Comparison of ENCODE assay signal across 8 cellular contexts in the genomic region with DNA sequence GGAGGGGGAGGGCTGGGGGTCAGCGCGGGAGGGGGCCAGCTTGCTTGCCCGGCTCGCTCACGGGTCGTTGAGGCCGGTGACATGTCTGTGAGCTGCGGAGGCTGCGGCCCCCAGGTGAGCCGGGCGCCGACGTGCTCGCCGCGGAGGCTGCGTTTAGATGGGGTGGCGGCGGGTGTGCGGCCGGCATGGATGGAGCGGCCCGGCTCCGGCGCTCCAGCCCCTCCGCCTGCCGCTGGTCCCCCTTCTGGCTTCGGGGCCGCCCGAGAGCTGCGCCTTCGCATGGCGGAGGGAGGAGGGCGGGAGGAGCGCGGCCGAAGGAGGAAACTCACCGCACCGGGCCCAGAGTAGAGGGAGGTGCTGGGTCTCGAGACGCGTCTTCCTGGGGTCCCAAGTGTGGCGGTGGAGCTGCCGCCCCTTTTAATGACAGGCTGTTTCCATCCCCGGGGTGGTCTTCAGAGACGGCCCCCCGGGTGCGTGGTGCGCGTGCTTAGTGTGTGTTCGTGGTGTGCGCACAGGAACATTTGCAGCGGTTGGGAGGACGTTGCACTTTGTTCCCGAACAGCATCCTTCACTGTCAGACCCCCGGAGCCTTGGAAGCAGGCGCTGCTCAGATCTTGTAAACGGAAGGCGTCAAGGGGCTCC. TPM values are rescaled to one million over a fixed set of nuclear protein-coding genes. Genes with fewer than 3 reads are reported as not detected.
DNase-seq lines count a peak whose midpoint lies in the region; ATAC-seq, FAIRE-seq and TF ChIP-seq lines count a peak whose summit lies in the region.

Gene AKAP11 (plus strand): TSS at position 38 of the 642 bp plus-strand sequence. CDS start 14,197 bp downstream, outside the sequence.

- peaks cover 3 to 13% of the 10 kb centered on the region in 2 donors for H3K36me3 Mint-ChIP-seq in activated T-cell treated with anti-CD3 and anti-CD28 coated beads, Interleukin-2, amount 50 U/mL, for 72 hours (ENCODE audit: insufficient read depth in 2 of 2)
- H3K36me3 Mint-ChIP-seq in natural killer cell treated with Interleukin-12 subunit alpha and Interleukin-12 subunit beta and Interleukin-15 and Interleukin-18, amount 100 ng/mL, for 72 hours: no peaks in the 10 kb centered on the region

- H3K79me2 ChIP-seq in fibroblast of lung (ENCODE audit: control insufficient read depth, insufficient read depth, low read length): peaks cover 46% of the 10 kb centered on the region

- peaks cover 3 to 8% of the 10 kb centered on the region in 2 donors for H3K9me3 Mint-ChIP-seq in activated T-cell treated with anti-CD3 and anti-CD28 coated beads, Interleukin-2, amount 50 U/mL, for 72 hours
- H3K9me3 Mint-ChIP-seq in natural killer cell treated with Interleukin-12 subunit alpha and Interleukin-12 subunit beta and Interleukin-15 and Interleukin-18, amount 100 ng/mL, for 72 hours: peaks cover 5% of the 10 kb centered on the region

- H3K9me3 ChIP-seq in fibroblast of lung (ENCODE audit: control insufficient read depth, insufficient read depth, low read depth, low read length) (no peaks in the 10 kb centered on the region), stomach (no peaks in the 10 kb centered on the region)

- H3K27me3 ChIP-seq in fibroblast of lung (ENCODE audit: control insufficient read depth, insufficient read depth, low read length): no peaks in the 10 kb centered on the region
- H3K27me3 ChIP-seq in stomach: no peaks in the 10 kb centered on the region

- no peaks in the 10 kb centered on the region for H4K20me1 ChIP-seq in fibroblast of lung (ENCODE audit: control insufficient read depth, extremely low read depth, insufficient read depth, low read length)

- peaks cover 2% of the 10 kb centered on the region for H3K4me1 ChIP-seq in fibroblast of lung (ENCODE audit: control insufficient read depth, extremely low read depth, insufficient read depth, low read length)
- peaks cover 7 to 49% (median 39%) of the 10 kb centered on the region in 4 donors for H3K4me1 ChIP-seq in stomach

- peak within 1 kb of the TSS; percentile 93 for H3K27ac Mint-ChIP-seq in activated T-cell treated with anti-CD3 and anti-CD28 coated beads, Interleukin-2, amount 50 U/mL, for 72 hours
- H3K27ac Mint-ChIP-seq in natural killer cell treated with Interleukin-12 subunit alpha and Interleukin-12 subunit beta and Interleukin-15 and Interleukin-18, amount 100 ng/mL, for 72 hours: peak within 1 kb of the TSS; percentile 81 to 96

- ATAC-seq in HG02981 (IDR thresholded peaks at IDR 0.05; ENCODE audit: unreplicated experiment): peak; percentile 16
- ATAC-seq in activated T-cell treated with anti-CD3 and anti-CD28 coated beads, Interleukin-2, amount 50 U/mL, for 72 hours (replicated peaks in 1 of 2): peak; percentile 58 to 59
- peak; percentile 64 for ATAC-seq in natural killer cell treated with Interleukin-12 subunit alpha and Interleukin-12 subunit beta and Interleukin-15 and Interleukin-18, amount 100 ng/mL, for 72 hours

- TF ChIP-seq POLR2A in stomach (IDR thresholded peaks at IDR 0.05): no peak

- 0 to 1% (median 0%) methylated on average over 22 to 59 of the region's 59 CpGs for WGBS in stomach, 5 donors

- H3K4me3 ChIP-seq in fibroblast of lung (replicated peaks in 1 of 4; ENCODE audit: control extremely low read depth in 1 of 4, insufficient read depth in 1 of 4, low read depth in 3 of 4, low read length in 4 of 4): peak within 1 kb of the TSS; percentile 79 to 89 (median 81)
- H3K4me3 ChIP-seq in stomach: peak within 1 kb of the TSS; percentile 83 to 94 (median 91)

- no peaks in the 10 kb centered on the region for H3K27me3 Mint-ChIP-seq in activated T-cell treated with anti-CD3 and anti-CD28 coated beads, Interleukin-2, amount 50 U/mL, for 72 hours (ENCODE audit: low read depth)
- H3K27me3 Mint-ChIP-seq in natural killer cell treated with Interleukin-12 subunit alpha and Interleukin-12 subunit beta and Interleukin-15 and Interleukin-18, amount 100 ng/mL, for 72 hours: peaks cover 0 to 5% of the 10 kb centered on the region in 2 donors

- intact Hi-C loops in stomach (cut with DNase I; ENCODE audit: low total_unique reads): no loop called here

- H3K4me2 ChIP-seq in fibroblast of lung (ENCODE audit: extremely low read depth, insufficient read depth, low read length): peak within 1 kb of the TSS; percentile 79

- H3K4me1 Mint-ChIP-seq in activated T-cell treated with anti-CD3 and anti-CD28 coated beads, Interleukin-2, amount 50 U/mL, for 72 hours (ENCODE audit: low read depth): peaks cover 45% of the 10 kb centered on the region
- H3K4me1 Mint-ChIP-seq in natural killer cell treated with Interleukin-12 subunit alpha and Interleukin-12 subunit beta and Interleukin-15 and Interleukin-18, amount 100 ng/mL, for 72 hours (ENCODE audit: low read depth in 2 of 2): peaks cover 34 to 37% of the 10 kb centered on the region in 2 donors

- no peak for TF ChIP-seq EP300 in stomach (IDR thresholded peaks at IDR 0.05)

- TF ChIP-seq CTCF in 22Rv1 (IDR thresholded peaks at IDR 0.05) (no peak), fibroblast of lung (conservative IDR thresholded peaks at IDR 0.05 in 1 of 2, IDR thresholded peaks at IDR 0.05 in 1 of 2; ENCODE audit: low read depth in 1 of 2, low read length in 2 of 2) (no peak), stomach (IDR thresholded peaks at IDR 0.05) (no peak)

- peak within 1 kb of the TSS; percentile 88 for H2AFZ ChIP-seq in fibroblast of lung (ENCODE audit: low read length)

- peak within 1 kb of the TSS; percentile 82 for H3K9ac ChIP-seq in fibroblast of lung (ENCODE audit: insufficient read depth, low read length)

- DNase-seq in GM18507 (ENCODE audit: extremely low spot score, insufficient read length, low read depth) (peak; percentile 7), NOMO-1 (lab: John Stamatoyannopoulos, UW; ENCODE audit: unreplicated experiment in 2 of 2) (peak; percentile 24 to 37), fibroblast of lung (ENCODE audit: low read depth in 2 of 2) (peak; percentile 60 to 66), stomach (peak; percentile 45)
- peak; percentile 64 to 65 for DNase-seq in activated T-cell treated with anti-CD3 and anti-CD28 coated beads, Interleukin-2, amount 50 U/mL, for 72 hours
- DNase-seq in natural killer cell treated with Interleukin-12 subunit alpha and Interleukin-12 subunit beta and Interleukin-15 and Interleukin-18, amount 100 ng/mL, for 72 hours (ENCODE audit: low spot score): no peak

- peak; percentile 74 for FAIRE-seq in GM18507 (lab: Jason Lieb, UNC)

- H3K27ac ChIP-seq in 22Rv1 (peak within 1 kb of the TSS; percentile 78), fibroblast of lung (ENCODE audit: insufficient read depth, low read length) (peak within 1 kb of the TSS; percentile 90), stomach (peak within 1 kb of the TSS; percentile 81 to 94 (median 92))

- H3K36me3 ChIP-seq in fibroblast of lung (ENCODE audit: control insufficient read depth, insufficient read depth, low read length): no peaks in the 10 kb centered on the region
- H3K36me3 ChIP-seq in stomach: no peaks in the 10 kb centered on the region

- H3K4me3 Mint-ChIP-seq in activated T-cell treated with anti-CD3 and anti-CD28 coated beads, Interleukin-2, amount 50 U/mL, for 72 hours: peak within 1 kb of the TSS; percentile 96 to 98
- H3K4me3 Mint-ChIP-seq in natural killer cell treated with Interleukin-12 subunit alpha and Interleukin-12 subunit beta and Interleukin-15 and Interleukin-18, amount 100 ng/mL, for 72 hours: peak within 1 kb of the TSS; percentile 97

RNA-seq across cellular contexts. Expression of gene AKAP11, which starts in this region (rescaled TPM):
- 10 to 100 TPM; 30.0 to 32.5 TPM for total RNA-seq in activated T-cell treated with anti-CD3 and anti-CD28 coated beads, Interleukin-2, amount 50 U/mL, for 72 hours
- total RNA-seq in fibroblast of lung: 25.9 and 34.0 TPM in 2 replicates
- 26.3 and 27.8 TPM in 2 replicates for polyA plus RNA-seq in fibroblast of lung
- polyA plus RNA-seq in fibroblast of lung (2012): 13.1 and 14.0 TPM in 2 replicates
- polyA minus RNA-seq in fibroblast of lung (ENCODE audit: low replicate concordance): 8.4 and 9.3 TPM in 2 replicates
- total RNA-seq in natural killer cell treated with Interleukin-12 subunit alpha and Interleukin-12 subunit beta and Interleukin-15 and Interleukin-18, amount 100 ng/mL, for 72 hours: 10 to 100 TPM; 23.0 to 25.9 TPM
- total RNA-seq in stomach: 10 to 100 TPM; 13.4 to 58.0 (median 30.0) TPM
- polyA plus RNA-seq in stomach: 1 to 10 TPM; 2.8 to 6.1 (median 4.8) TPM
